Comparison of ENCODE assay signal across 8 cellular contexts in genomic region chr19:5691205-5691929, GRCh38.
DNase-seq lines count a peak whose midpoint lies in the region; ATAC-seq, FAIRE-seq and TF ChIP-seq lines count a peak whose summit lies in the region.

No MANE protein-coding gene starts in this region.

- H3K4me3 ChIP-seq in iPS DF 6.9 (ENCODE audit: low read length): peak overlapping the region; percentile 93

- no peaks in the 10 kb centered on the region for H3K9me3 ChIP-seq in iPS DF 6.9 (ENCODE audit: control insufficient read depth, insufficient read depth, low read length)

- FAIRE-seq in urothelium cell line (lab: Jason Lieb, UNC): no peak

- POLR2A ChIA-PET in RWPE1 (lab: Yijun Ruan, JAX; ENCODE audit: low non-redundant PET): interaction anchor here (0.5 kb wide), 2 partner anchors 12 to 27 kb away, joined by 3 to 4 read pairs; no protein-coding TSS in a partner anchor

- DNase-seq in activated CD4-positive, CD25-positive, alpha-beta regulatory T cell treated with anti-CD3 and anti-CD28 coated beads, Interleukin-2, amount 50 U/mL, for 16 hours (ENCODE audit: low read depth, low spot score): peak; percentile 26
- DNase-seq in RWPE1 (ENCODE audit: low spot score): peak; percentile 54
- peak in 32 of 58 donors; percentile 11 to 73 (median 36) for DNase-seq in anterior cingulate cortex (lab: John Stamatoyannopoulos, UW)
- no peak for DNase-seq in iPS DF 6.9 (ENCODE audit: low read depth, low spot score)
- DNase-seq in stimulated activated CD4-positive, alpha-beta T cell treated with anti-CD3 and anti-CD28 coated beads, Interleukin-12 subunit alpha, Interleukin-12 subunit beta, amount 100 ng/mL, for 24 hours (ENCODE audit: low read depth in 2 of 2): peak; percentile 41 to 61
- DNase-seq in GOT3 (lab: John Stamatoyannopoulos, UW): no peak
- DNase-seq in urothelium cell line (ENCODE audit: low spot score): no peak

- peak overlapping the region; percentile 94 for H3K27ac ChIP-seq in RWPE1
- H3K27ac ChIP-seq in iPS DF 6.9 (ENCODE audit: low read length): no peak overlapping the region

- ATAC-seq in activated CD4-positive, CD25-positive, alpha-beta regulatory T cell treated with anti-CD3 and anti-CD28 coated beads, Interleukin-2, amount 50 U/mL, for 24 hours: no peak

- no peaks in the 10 kb centered on the region; the same call in 1 of the 2 replicates for H3K4me1 ChIP-seq in iPS DF 6.9 (ENCODE audit: control insufficient read depth, insufficient read depth, low read length)

- TF ChIP-seq CTCF in RWPE1 (conservative IDR thresholded peaks at IDR 0.05; ENCODE audit: low read depth): no peak

- H3K36me3 ChIP-seq in iPS DF 6.9 (ENCODE audit: control insufficient read depth, insufficient read depth, low read length): peaks cover 41% of the 10 kb centered on the region

- no peaks in the 10 kb centered on the region for H3K27me3 ChIP-seq in iPS DF 6.9 (ENCODE audit: control insufficient read depth, insufficient read depth, low read length)

- WGBS in iPS DF 6.9 (ENCODE audit: insufficient coverage, insufficient read length): no CpG with 5 or more reads among the region's 43 CpGs

- CTCF ChIA-PET in RWPE1 (lab: Yijun Ruan, JAX): interaction anchor here (0.6 kb wide), 1 partner anchor 37 kb away, joined by 4 read pairs; no protein-coding TSS in a partner anchor

Comparison
In these comparisons a context has a peak if more than half of its experiments do, and no peak if none do; other contexts are left out.
1. DNase-seq: peak in activated CD4-positive, CD25-positive, alpha-beta regulatory T cell treated with anti-CD3 and anti-CD28 coated beads, Interleukin-2, amount 50 U/mL, for 16 hours (single experiment), RWPE1 (single experiment), anterior cingulate cortex (32 of 58) and stimulated activated CD4-positive, alpha-beta T cell treated with anti-CD3 and anti-CD28 coated beads, Interleukin-12 subunit alpha, Interleukin-12 subunit beta, amount 100 ng/mL, for 24 hours (2 of 2); none in iPS DF 6.9 (single experiment), GOT3 (single experiment) and urothelium cell line (single experiment).